ENCODE assay signal across 2 cellular contexts in genomic region chr9:128762664-128763449, GRCh38.
TF ChIP-seq lines count a peak whose summit lies in the region.

No MANE protein-coding gene starts in this region.

TF ChIP-seq in K562, 482 proteins besides CTCF, POLR2A, EP300 and RAD21:
- TF ChIP-seq NFE2 (IDR thresholded peaks at IDR 0.05; ENCODE audit: low read depth) (peak; percentile 17; the same call in 1 of the 2 replicates), XRCC3 (IDR thresholded peaks at IDR 0.05) (no peak), C11orf30 (IDR thresholded peaks at IDR 0.05; ENCODE audit: low read depth) (peak; percentile 71), RBM22 (IDR thresholded peaks at IDR 0.05; ENCODE audit: low read depth, low read length, poor library complexity, severe bottlenecking) (no peak), ZNF316 (IDR thresholded peaks at IDR 0.05) (peak; percentile 76)

TF ChIP-seq in liver, 16 proteins besides CTCF, POLR2A, EP300 and RAD21:
- TF ChIP-seq MAX (IDR thresholded peaks at IDR 0.05): peak; percentile 94
- peak; percentile 66 to 87 for TF ChIP-seq JUND (IDR thresholded peaks at IDR 0.05)
- peak; percentile 94 for TF ChIP-seq SP1 (IDR thresholded peaks at IDR 0.05)
- peak; percentile 74 for TF ChIP-seq NR2F2 (IDR thresholded peaks at IDR 0.05)
- TF ChIP-seq RXRA (IDR thresholded peaks at IDR 0.05): peak; percentile 89 to 91
- no peak for TF ChIP-seq ATF3 (IDR thresholded peaks at IDR 0.05)
- peak; percentile 88 for TF ChIP-seq REST (IDR thresholded peaks at IDR 0.05)
- TF ChIP-seq ZBTB33 (IDR thresholded peaks at IDR 0.05): peak; percentile 84
- peak; percentile 96 for TF ChIP-seq YY1 (IDR thresholded peaks at IDR 0.05)
- TF ChIP-seq GABPA (IDR thresholded peaks at IDR 0.05 in 1 of 2, conservative IDR thresholded peaks at IDR 0.05 in 1 of 2): peak; percentile 24 to 81
- TF ChIP-seq HNF4G (IDR thresholded peaks at IDR 0.05): peak; percentile 90
- TF ChIP-seq HNF4A (conservative IDR thresholded peaks at IDR 0.05): peak; percentile 98 to 99
- TF ChIP-seq FOXA2 (IDR thresholded peaks at IDR 0.05): peak; percentile 68
- peak; percentile 41 for TF ChIP-seq TAF1 (conservative IDR thresholded peaks at IDR 0.05)
- peak; percentile 45 for TF ChIP-seq FOXA1 (IDR thresholded peaks at IDR 0.05)
- peak; percentile 51 to 84 for TF ChIP-seq EGR1 (IDR thresholded peaks at IDR 0.05; ENCODE audit: low read depth in 2 of 2)
